ENCODE assay signal across 18 cellular contexts in the genomic region with DNA sequence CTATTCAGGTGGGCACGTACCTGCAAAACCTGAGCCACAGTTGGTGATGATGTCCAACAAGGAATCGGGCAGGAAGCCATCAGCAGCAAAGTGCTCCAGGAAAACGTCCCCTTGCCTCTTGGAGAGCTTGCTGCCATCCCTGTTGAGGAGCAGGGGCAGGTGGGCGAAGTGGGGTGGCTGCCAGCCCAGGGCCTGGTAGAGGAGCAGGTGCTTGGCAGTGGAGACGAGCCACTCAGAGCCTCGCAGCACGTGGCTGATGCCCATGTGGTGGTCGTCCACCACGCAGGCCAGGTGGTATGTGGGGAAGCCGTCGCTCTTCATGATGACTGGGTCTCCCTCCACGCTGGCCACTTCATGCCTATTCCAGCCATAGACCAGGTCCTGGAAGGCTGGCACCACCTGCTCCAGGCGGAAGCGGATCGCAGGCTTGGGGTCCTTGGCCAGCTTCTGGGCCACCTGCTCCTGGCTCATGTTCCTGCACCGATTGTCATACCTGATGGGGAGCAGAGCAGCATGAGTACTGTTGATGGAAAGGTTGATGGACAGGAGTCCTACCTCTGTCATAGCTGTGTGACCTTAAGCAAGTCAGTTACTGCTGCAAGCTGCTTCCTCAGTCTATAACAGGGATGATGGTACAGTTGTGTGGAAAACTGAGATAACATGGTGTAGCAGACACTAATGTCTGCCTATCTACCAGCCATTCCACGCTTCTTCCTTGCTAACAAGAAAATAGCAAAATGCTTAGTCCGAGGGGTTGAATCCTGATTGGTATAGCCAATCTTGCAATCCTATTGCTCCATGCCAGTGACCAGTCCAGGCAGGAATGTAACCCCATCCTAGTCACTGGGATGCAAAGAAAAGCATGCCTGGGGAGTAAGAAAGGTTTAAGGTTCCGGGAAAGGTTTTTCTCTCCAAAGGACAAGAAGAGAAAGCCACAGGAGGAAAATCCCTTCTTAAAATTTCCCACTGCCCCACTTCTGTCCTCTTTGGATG.
"Had no signal": no experiment of that assay in that cellular context is flagged by ENCODE, and none has a peak within 500 bp of the region (broad histone marks: within the 10 kb centered on the region; RNA-seq: fewer than 3 reads in every experiment).

No MANE protein-coding gene starts in this region.

- H3K27me3 ChIP-seq: body of pancreas, sigmoid colon, stomach, testis had no signal

- H3K27ac ChIP-seq: body of pancreas, sigmoid colon, stomach, testis had no signal

- H3K9me3 ChIP-seq: body of pancreas, sigmoid colon, stomach, testis had no signal

- ATAC-seq: activated CD8-positive, alpha-beta T cell treated with anti-CD3 and anti-CD28 coated beads, Interleukin-2, amount 10 ng/mL, durations not matched to agents 7 days and 5 days; body of pancreas; left ventricle myocardium superior; WTC11 had no signal

- H3K4me1 ChIP-seq: body of pancreas, sigmoid colon, testis had no signal

- H3K4me3 ChIP-seq: body of pancreas, sigmoid colon, stomach, testis had no signal

- DNase-seq: activated CD4-positive, alpha-beta T cell treated with anti-CD3 and anti-CD28 coated beads, Interleukin-2, amount 10 ng/mL, durations not matched to agents 24 days and 14 days; activated CD8-positive, alpha-beta memory T cell treated with anti-CD3 and anti-CD28 coated beads, Interleukin-2, amount 50 U/mL, for 4 hours; activated CD8-positive, alpha-beta T cell treated with anti-CD3 and anti-CD28 coated beads, Interleukin-2, amount 10 ng/mL, durations not matched to agents 7 days and 5 days; activated gamma-delta T cell; activated T-cell treated with anti-CD3 and anti-CD28 coated beads, Interleukin-2, amount 50 U/mL, for 48 hours; amygdala; body of pancreas; glutamatergic neuron; left ventricle myocardium superior; mesendoderm; nephron progenitor cell; occipital lobe; sigmoid colon; stimulated activated CD4-positive, alpha-beta T cell treated with anti-CD3 and anti-CD28 coated beads, Interleukin-1b, Interleukin-23, amount 100 ng/mL, for 48 hours; stomach; T-helper 2 cell; testis had no signal
